Comparison of ENCODE assay signal across 1 cellular context in genomic region chr6:35302604-35303218, GRCh38.
TF ChIP-seq lines count a peak whose summit lies in the region.

No MANE protein-coding gene starts in this region.

TF ChIP-seq in H1, 55 proteins besides CTCF, POLR2A, EP300 and RAD21 (continued from another document):
- TF ChIP-seq USF2 (IDR thresholded peaks at IDR 0.05; ENCODE audit: low read length), result no peak
- no peak for TF ChIP-seq CEBPB (IDR thresholded peaks at IDR 0.05; ENCODE audit: low read depth, low read length)
- no peak for TF ChIP-seq BACH1 (IDR thresholded peaks at IDR 0.05; ENCODE audit: low read length)
- no peak for TF ChIP-seq FOSL1 (IDR thresholded peaks at IDR 0.05; ENCODE audit: insufficient read depth, low read depth, low read length)
- no peak for TF ChIP-seq RXRA (IDR thresholded peaks at IDR 0.05; ENCODE audit: insufficient read depth, low read depth, low read length)
- no peak for TF ChIP-seq RBBP5 (IDR thresholded peaks at IDR 0.05; ENCODE audit: borderline replicate concordance, low read depth, low read length)
- TF ChIP-seq SP4 (IDR thresholded peaks at IDR 0.05; ENCODE audit: low read length), result no peak
- TF ChIP-seq RNF2 (IDR thresholded peaks at IDR 0.05; ENCODE audit: borderline replicate concordance, low read depth, low read length, missing control alignments, poor library complexity, severe bottlenecking), result no peak
- no peak for TF ChIP-seq EGR1 (IDR thresholded peaks at IDR 0.05; ENCODE audit: borderline replicate concordance, low read depth, low read length)
- TF ChIP-seq SP1 (IDR thresholded peaks at IDR 0.05; ENCODE audit: low read depth, low read length), result no peak
- no peak for TF ChIP-seq CBX5 (IDR thresholded peaks at IDR 0.05; ENCODE audit: low read depth, low read length)
